ENCODE assay signal across 1 cellular context in the genomic region with DNA sequence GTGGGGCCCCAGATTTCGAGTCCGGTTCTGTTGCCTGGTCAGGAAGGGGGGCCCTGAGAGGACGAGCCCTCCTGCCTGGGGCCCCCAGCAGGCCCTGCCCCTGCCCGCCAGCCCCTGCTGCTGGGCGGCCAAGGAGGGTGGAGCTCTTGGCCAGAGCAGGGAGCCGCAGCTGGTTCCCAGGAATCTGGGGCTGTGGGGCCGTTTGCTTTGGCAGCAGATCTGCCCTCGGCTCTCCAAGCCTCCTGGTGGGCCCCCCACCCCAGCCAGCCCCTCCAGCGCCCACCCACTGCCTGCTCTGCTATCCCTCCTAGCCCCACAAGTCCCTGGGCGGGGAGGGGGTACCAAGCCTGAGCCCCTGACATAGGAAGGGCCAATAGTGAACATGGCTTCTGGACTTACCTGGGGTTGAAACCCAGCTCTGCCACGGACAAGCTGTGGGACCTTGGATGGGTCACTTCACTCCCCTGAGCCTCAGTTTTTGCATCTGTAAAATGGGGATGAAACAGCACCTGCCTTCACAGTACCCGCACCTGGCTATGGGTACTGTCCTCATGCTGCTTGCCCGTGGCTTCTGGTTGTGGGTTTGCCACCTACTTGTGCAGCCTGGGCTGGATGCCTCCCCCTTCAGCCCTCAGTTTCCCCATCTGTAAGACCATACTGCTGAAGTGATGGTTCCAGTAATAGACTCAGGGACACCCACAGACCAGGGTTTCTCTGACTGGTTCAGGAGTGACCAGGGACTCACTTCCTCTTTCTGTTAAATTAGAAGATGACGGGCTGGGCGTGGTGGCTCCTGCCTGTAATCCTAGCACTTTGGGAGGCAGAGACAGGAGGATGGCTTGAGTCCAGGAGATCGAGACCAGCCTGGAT.
TF ChIP-seq lines count a peak whose summit lies in the region.

No MANE protein-coding gene starts in this region.

TF ChIP-seq in A549, 52 proteins besides CTCF, POLR2A, EP300 and RAD21:
- TF ChIP-seq MAFK (IDR thresholded peaks at IDR 0.05; ENCODE audit: partially characterized antibody) (no peak), KDM1A (IDR thresholded peaks at IDR 0.05; ENCODE audit: low read depth) (peak; percentile 75; the same call in 1 of the 2 replicates)
